ENCODE assay signal across 8 cellular contexts in the genomic region with DNA sequence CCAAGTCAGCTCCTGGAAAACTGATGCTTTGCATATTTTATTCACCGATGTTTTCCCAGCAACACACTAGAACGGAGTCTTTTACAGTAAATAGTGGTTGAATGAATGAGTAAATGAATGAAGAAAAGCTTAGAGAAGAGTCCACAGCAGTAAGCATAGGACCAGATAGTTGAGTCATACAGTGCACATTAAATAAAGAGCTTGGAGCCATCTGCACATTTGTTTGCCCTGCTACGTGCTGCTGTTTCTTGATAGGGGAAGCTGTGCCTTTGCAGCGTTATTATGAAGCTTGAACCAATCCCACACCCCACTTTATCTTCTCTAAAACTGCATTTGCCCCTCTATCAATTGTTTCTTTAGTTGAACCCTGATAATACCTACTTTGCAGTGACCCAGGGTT. TPM values are rescaled to one million over a fixed set of nuclear protein-coding genes. Genes with fewer than 3 reads are reported as not detected.
DNase-seq lines count a peak whose midpoint lies in the region; ATAC-seq and TF ChIP-seq lines count a peak whose summit lies in the region.

No MANE protein-coding gene starts in this region.

- H4K8ac ChIP-seq in IMR-90 (ENCODE audit: low read depth in 2 of 2, low read length in 2 of 2) = peak overlapping the region in 1 of 2 experiments; percentile 99; a peak in 1 of 4 replicates

- H3K27ac Mint-ChIP-seq in MCF 10A (ENCODE audit: low read depth, unreplicated experiment) = peak overlapping the region; percentile 97

- peaks cover 27% of the 10 kb centered on the region for H3K4me1 Mint-ChIP-seq in MCF 10A (ENCODE audit: insufficient read depth, unreplicated experiment)

- H4K91ac ChIP-seq in IMR-90 (ENCODE audit: insufficient read depth, low read depth, low read length) = no peak overlapping the region

- 0% methylated on average over 1 of the region's 4 CpGs; no CpG with 5 or more reads in 1 of the 2 experiments for WGBS in IMR-90 (ENCODE audit: extremely low coverage in 2 of 2, insufficient read length in 1 of 2), 2 experiments

- H3K79me1 ChIP-seq in IMR-90 (ENCODE audit: low read depth in 1 of 2, low read length in 2 of 2) = peaks cover 37 to 50% of the 10 kb centered on the region in 2 experiments

- H2BK5ac ChIP-seq in IMR-90 (ENCODE audit: low read depth, low read length, poor library complexity, severe bottlenecking) = peak overlapping the region; percentile 28

- TF ChIP-seq POLR2A in IMR-90 (IDR thresholded peaks at IDR 0.05; ENCODE audit: low read depth, low read length) = no peak

- H3K4me2 ChIP-seq in IMR-90 (ENCODE audit: low read depth, low read length) = peak overlapping the region; percentile 95

- H2AK5ac ChIP-seq in IMR-90 (ENCODE audit: low read depth, low read length) = no peak overlapping the region

- H2BK15ac ChIP-seq in IMR-90 (ENCODE audit: low read depth, low read length) = no peak overlapping the region

- no peak overlapping the region for H4K5ac ChIP-seq in IMR-90 (ENCODE audit: low read depth, low read length)

- no peak overlapping the region for H3K56ac ChIP-seq in IMR-90 (ENCODE audit: extremely low read depth, insufficient read depth, low read length)

- H2BK120ac ChIP-seq in IMR-90 (ENCODE audit: low read depth, low read length) = no peak overlapping the region

- intact Hi-C loops in IMR-90 (cut with micrococcal nuclease) (no loop called here), MCF 10A (cut with micrococcal nuclease) (no loop called here)

- DNase-seq in BJ (ENCODE audit: low read depth) (no peak), IMR-90 (peak; percentile 48), MCF 10A (ENCODE audit: unreplicated experiment) (no peak), left lobe of liver (ENCODE audit: low spot score) (no peak), superior temporal gyrus (ENCODE audit: extremely low spot score) (no peak)
- DNase-seq in stimulated activated naive CD4-positive, alpha-beta T cell treated with Interleukin-2 at 50 U/mL for 16 hours (lab: John Stamatoyannopoulos, UW) = no peak

- H3K4me3 Mint-ChIP-seq in MCF 10A (ENCODE audit: unreplicated experiment) = peak overlapping the region; percentile 91

- peaks cover 16% of the 10 kb centered on the region for H3K9me1 ChIP-seq in IMR-90 (ENCODE audit: insufficient read depth, low read length)

- H3K27ac ChIP-seq in IMR-90 (ENCODE audit: insufficient read depth, low read length) = no peak overlapping the region
- H3K27ac ChIP-seq in muscle layer of duodenum (ENCODE audit: low read length) = peak overlapping the region; percentile 91

- dilution Hi-C loops in IMR-90 (cut with HindIII; ENCODE audit: low sequenced_read_pairs, unreplicated experiment) = no loop called here

- H3K14ac ChIP-seq in IMR-90 (replicated peaks; ENCODE audit: low read depth, low read length) = peak overlapping the region; percentile 30; the same call in 1 of the 2 replicates

- H4K20me1 ChIP-seq in IMR-90 (ENCODE audit: insufficient read depth, low read length) = no peaks in the 10 kb centered on the region; the same call in 1 of the 2 replicates

- TF ChIP-seq CTCF in BJ (IDR thresholded peaks at IDR 0.05; ENCODE audit: insufficient read depth, low read depth, low read length) (no peak), IMR-90 (conservative IDR thresholded peaks at IDR 0.05; ENCODE audit: low read depth, low read length) (no peak), MCF 10A (IDR thresholded peaks at IDR 0.05; ENCODE audit: unreplicated experiment) (no peak)

- in situ Hi-C loops in IMR-90 (cut with MboI; ENCODE audit: low sequenced_read_pairs) = no loop called here

- CTCF ChIA-PET in BJ (lab: Yijun Ruan, JAX) = interaction anchor here (0.7 to 3.7 kb wide), 12 partner anchors 8 to 244 kb away, joined by 3 to 36 read pairs (median 4); a partner anchor contains a TSS
- CTCF ChIA-PET in IMR-90 (lab: Yijun Ruan, JAX) = interaction anchor here (0.7 to 2.5 kb wide), 5 partner anchors 13 to 253 kb away, joined by 3 to 8 read pairs (median 4); no protein-coding TSS in a partner anchor
- CTCF ChIA-PET in MCF 10A (lab: Yijun Ruan, JAX) = interaction anchor here (0.6 to 3.9 kb wide), 17 partner anchors 8 to 459 kb away, joined by 3 to 50 read pairs (median 4); a partner anchor contains a TSS

- ATAC-seq in IMR-90 (ENCODE audit: low read depth) (peak; percentile 40; the same call in 1 of the 2 replicates), left lobe of liver (no peak), HG02970 (IDR thresholded peaks at IDR 0.05; ENCODE audit: low FRiP score, unreplicated experiment) (no peak)

- H3K36me3 Mint-ChIP-seq in MCF 10A (ENCODE audit: insufficient read depth, unreplicated experiment) = peaks cover 6% of the 10 kb centered on the region

- H3K36me3 ChIP-seq in BJ (ENCODE audit: control insufficient read depth, insufficient read depth, low read length) = no peaks in the 10 kb centered on the region
- H3K36me3 ChIP-seq in IMR-90 (ENCODE audit: control insufficient read depth, insufficient read depth, low read length) = peaks cover 4% of the 10 kb centered on the region; the same call in 1 of the 2 replicates
- H3K36me3 ChIP-seq in muscle layer of duodenum (ENCODE audit: control insufficient read depth in 1 of 2, insufficient read depth in 2 of 2, low read length in 2 of 2) = no peaks in the 10 kb centered on the region

- H3K27me3 Mint-ChIP-seq in MCF 10A (ENCODE audit: insufficient read depth, unreplicated experiment) = peaks cover 20% of the 10 kb centered on the region

- peak overlapping the region; percentile 99; the same call in 1 of the 2 replicates for H3K9ac ChIP-seq in IMR-90 (ENCODE audit: low read depth, low read length)

- H3K9me3 ChIP-seq in IMR-90 (ENCODE audit: control insufficient read depth, insufficient read depth, low read length) = no peaks in the 10 kb centered on the region
- H3K9me3 ChIP-seq in muscle layer of duodenum (ENCODE audit: control insufficient read depth in 1 of 2, low read length in 2 of 2) = no peaks in the 10 kb centered on the region

- H3K4me3 ChIP-seq in BJ (ENCODE audit: low read depth, low read length) (peak overlapping the region; percentile 84), IMR-90 (ENCODE audit: insufficient read depth, low read depth, low read length) (peak overlapping the region; percentile 87), muscle layer of duodenum (ENCODE audit: low read depth in 1 of 2, low read length in 2 of 2) (peak overlapping the region; percentile 97 to 98)

- no peak overlapping the region for H3K18ac ChIP-seq in IMR-90 (ENCODE audit: low read depth, low read length)

- H3K4me1 ChIP-seq in IMR-90 (ENCODE audit: control insufficient read depth, insufficient read depth, low read length) = peaks cover 3% of the 10 kb centered on the region; the same call in 1 of the 2 replicates
- peaks cover 16 to 17% of the 10 kb centered on the region in 2 donors for H3K4me1 ChIP-seq in muscle layer of duodenum (ENCODE audit: control insufficient read depth in 1 of 2, insufficient read depth in 2 of 2, low read length in 2 of 2)

- no peak overlapping the region for H2AK9ac ChIP-seq in IMR-90 (replicated peaks; ENCODE audit: low read depth, low read length, poor library complexity)

- POLR2A ChIA-PET in BJ (lab: Charles Lee) = no interaction called here
- POLR2A ChIA-PET in IMR-90 (lab: Charles Lee; ENCODE audit: unreplicated experiment) = interaction anchor here (0.5 kb wide), 1 partner anchor 71 kb away, joined by 3 read pairs; no protein-coding TSS in a partner anchor
- POLR2A ChIA-PET in MCF 10A (lab: Yijun Ruan, JAX) = interaction anchor here (0.6 to 2.8 kb wide), 13 partner anchors 9 to 244 kb away, joined by 3 to 31 read pairs (median 7); a partner anchor contains a TSS

- H3K4ac ChIP-seq in IMR-90 (ENCODE audit: low read depth, low read length) = no peak overlapping the region

- BruUV-seq in IMR-90 (replicated peaks; lab: Mats Ljungman, UMichigan) = no TSS peak
- BruUV-seq in MCF 10A (replicated peaks; lab: Mats Ljungman, UMichigan) = no TSS peak

- H3K27me3 ChIP-seq in BJ (ENCODE audit: control insufficient read depth, insufficient read depth, low read length) (no peaks in the 10 kb centered on the region), IMR-90 (ENCODE audit: control insufficient read depth, insufficient read depth, low read length) (0 out of 2 replicates have a peak, but pooled peaks cover 3% of the 10 kb centered on the region), muscle layer of duodenum (ENCODE audit: low read depth, low read length) (no peaks in the 10 kb centered on the region)

- H3K9me3 Mint-ChIP-seq in MCF 10A (ENCODE audit: unreplicated experiment) = no peaks in the 10 kb centered on the region

- no peak for TF ChIP-seq RAD21 in IMR-90 (IDR thresholded peaks at IDR 0.05; ENCODE audit: low read length)

- H2AFZ ChIP-seq in IMR-90 (replicated peaks; ENCODE audit: low read length, poor library complexity) = no peak overlapping the region

- H2BK20ac ChIP-seq in IMR-90 (ENCODE audit: low read depth, low read length) = no peak overlapping the region

- H3K23ac ChIP-seq in IMR-90 (ENCODE audit: low read depth, low read length) = peak overlapping the region; percentile 61; the same call in 1 of the 2 replicates

TF ChIP-seq in IMR-90, 13 proteins besides CTCF, POLR2A, EP300 and RAD21 (continues in another document):
- no peak for TF ChIP-seq MAZ (IDR thresholded peaks at IDR 0.05; ENCODE audit: borderline replicate concordance, low read depth, low read length)
- TF ChIP-seq CHD1 (IDR thresholded peaks at IDR 0.05; ENCODE audit: low read depth, low read length) = no peak
- no peak for TF ChIP-seq RFX5 (IDR thresholded peaks at IDR 0.05; ENCODE audit: low read depth, low read length)
- TF ChIP-seq CEBPB (IDR thresholded peaks at IDR 0.05; ENCODE audit: low read depth, low read length) = no peak
- TF ChIP-seq MAFK (IDR thresholded peaks at IDR 0.05; ENCODE audit: low read depth, low read length) = no peak
- TF ChIP-seq, protein P1, sequence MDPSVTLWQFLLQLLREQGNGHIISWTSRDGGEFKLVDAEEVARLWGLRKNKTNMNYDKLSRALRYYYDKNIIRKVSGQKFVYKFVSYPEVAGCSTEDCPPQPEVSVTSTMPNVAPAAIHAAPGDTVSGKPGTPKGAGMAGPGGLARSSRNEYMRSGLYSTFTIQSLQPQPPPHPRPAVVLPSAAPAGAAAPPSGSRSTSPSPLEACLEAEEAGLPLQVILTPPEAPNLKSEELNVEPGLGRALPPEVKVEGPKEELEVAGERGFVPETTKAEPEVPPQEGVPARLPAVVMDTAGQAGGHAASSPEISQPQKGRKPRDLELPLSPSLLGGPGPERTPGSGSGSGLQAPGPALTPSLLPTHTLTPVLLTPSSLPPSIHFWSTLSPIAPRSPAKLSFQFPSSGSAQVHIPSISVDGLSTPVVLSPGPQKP (IDR thresholded peaks at IDR 0.05; ENCODE audit: borderline replicate concordance, low read depth, low read length) = no peak
- TF ChIP-seq MXI1 (IDR thresholded peaks at IDR 0.05; ENCODE audit: borderline replicate concordance, low read depth, low read length) = no peak
- no peak for TF ChIP-seq FOS (IDR thresholded peaks at IDR 0.05; ENCODE audit: low read depth, low read length)

RNA-seq across cellular contexts. Expression of a gene that starts 1.2 kb away (rescaled TPM):
- 4.9 and 8.1 TPM in 2 replicates for polyA plus RNA-seq in BJ (2011; rRNA removed)
- polyA minus RNA-seq in BJ (2011; rRNA and poly(A)+ RNA removed) = 2.0 and 3.9 TPM in 2 replicates
- total RNA-seq in IMR-90 (2012; rRNA removed) = 2.7 and 7.2 TPM in 2 replicates
- polyA plus RNA-seq in IMR-90 (2012; rRNA removed) = 7.9 and 12.2 TPM in 2 replicates
- polyA plus RNA-seq in IMR-90 (2012; cell fraction: cytosol; rRNA removed) = 1.0 and 1.5 TPM in 2 replicates
- 0.23 and 2.2 TPM in 2 replicates for polyA plus RNA-seq in IMR-90 (2012; cell fraction: nucleus; rRNA removed; ENCODE audit: low replicate concordance)
- total RNA-seq in MCF 10A (2022) = 26.5 and 33.1 TPM in 2 replicates
- total RNA-seq in left lobe of liver = 5.5 TPM
